Comparison of ENCODE assay signal across 18 cellular contexts in genomic region chr10:70094287-70094686, GRCh38. TPM values are rescaled to one million over a fixed set of nuclear protein-coding genes. Genes with fewer than 3 reads are reported as not detected.
A peak's percentile ranks its signal among the peaks of the same experiment; 100 is the strongest.
DNase-seq lines count a peak whose midpoint lies in the region; ATAC-seq, FAIRE-seq and TF ChIP-seq lines count a peak whose summit lies in the region.
"Had no signal": no experiment of that assay in that cellular context is flagged by ENCODE, and none has a peak within 500 bp of the region (broad histone marks: within the 10 kb centered on the region; RNA-seq: fewer than 3 reads in every experiment).

No MANE protein-coding gene starts in this region.

- H3K9me3 Mint-ChIP-seq in activated naive CD8-positive, alpha-beta T cell treated with anti-CD3 and anti-CD28 coated beads, Interleukin-2, amount 10 ng/mL, durations not matched to agents 7 days and 5 days: no peaks in the 10 kb centered on the region
- H3K9me3 Mint-ChIP-seq in activated naive CD8-positive, alpha-beta T cell treated with anti-CD3 and anti-CD28 coated beads for 36 hours: no peaks in the 10 kb centered on the region
- no peaks in the 10 kb centered on the region for H3K9me3 Mint-ChIP-seq in stimulated activated effector memory CD8-positive, alpha-beta T cell treated with anti-CD3 and anti-CD28 coated beads, Interleukin-12 subunit alpha, Interleukin-12 subunit beta, amount 100 ng/mL, for 72 hours
- H3K9me3 Mint-ChIP-seq: HFFc6 had no signal

- TF ChIP-seq EP300 in K562 (IDR thresholded peaks at IDR 0.05; ENCODE audit: low read length): no peak

- TF ChIP-seq POLR2A in IMR-90 (IDR thresholded peaks at IDR 0.05; ENCODE audit: low read depth, low read length): no peak
- TF ChIP-seq POLR2A in K562 (conservative IDR thresholded peaks at IDR 0.05): no peak

- H2AK5ac ChIP-seq in IMR-90 (ENCODE audit: low read depth, low read length): no peak overlapping the region

- no peak overlapping the region for H2AK9ac ChIP-seq in IMR-90 (replicated peaks; ENCODE audit: low read depth, low read length, poor library complexity)

- CTCF ChIA-PET in IMR-90 (lab: Yijun Ruan, JAX): no interaction called here
- CTCF ChIA-PET in K562 (lab: Yijun Ruan, JAX; ENCODE audit: low intra/inter-chr PET ratio): no interaction called here

- WGBS in IMR-90 (ENCODE audit: extremely low coverage in 2 of 2, insufficient read length in 1 of 2), 2 experiments: no CpG with 5 or more reads among the region's 2 CpGs
- WGBS in K562 (ENCODE audit: insufficient coverage, low coverage, missing lambda C conversion rate): 2% methylated on average over 2 of the region's 2 CpGs

- intact Hi-C loops in IMR-90 (cut with micrococcal nuclease): no loop called here
- intact Hi-C loops in K562 (cut with micrococcal nuclease): no loop called here
- intact Hi-C loops in posterior cingulate gyrus (cut with DNase I): no loop called here

- H3K9me3 ChIP-seq in IMR-90 (ENCODE audit: control insufficient read depth, insufficient read depth, low read length) (no peaks in the 10 kb centered on the region), K562 (replicated peaks; ENCODE audit: control insufficient read depth, insufficient read depth, low read depth, low read length) (no peaks in the 10 kb centered on the region)
- H3K9me3 ChIP-seq: BE2C, MG63 had no signal

- 0 out of 2 replicates have a peak, but pooled peaks cover 5% of the 10 kb centered on the region for H3K9me1 ChIP-seq in IMR-90 (ENCODE audit: insufficient read depth, low read length)
- H3K9me1 ChIP-seq in K562 (ENCODE audit: control insufficient read depth, insufficient read depth, low read length): no peaks in the 10 kb centered on the region

- DNase-seq in activated naive CD8-positive, alpha-beta T cell treated with anti-CD3 and anti-CD28 coated beads, Interleukin-2, amount 10 ng/mL, durations not matched to agents 7 days and 5 days: no peak
- no peak for DNase-seq in activated naive CD8-positive, alpha-beta T cell treated with anti-CD3 and anti-CD28 coated beads for 36 hours
- DNase-seq in IMR-90 (no peak), K562 (ENCODE audit: extremely low read depth in 1 of 4, low spot score in 3 of 4) (no peak), posterior cingulate gyrus (no peak), NCI-H2196 treated with DMSO at 0.1 percent for 48 hours (lab: John Stamatoyannopoulos, UW; ENCODE audit: unreplicated experiment) (no peak)
- no peak for DNase-seq in stimulated activated effector memory CD8-positive, alpha-beta T cell treated with anti-CD3 and anti-CD28 coated beads, Interleukin-12 subunit alpha, Interleukin-12 subunit beta, amount 100 ng/mL, for 72 hours (ENCODE audit: low spot score in 2 of 2)
- DNase-seq: BE2C, DMS153, EL, HFFc6, KG1, MG63, NCI-H1105 treated with DMSO at 0.1 percent for 48 hours, NCI-H187, NCI-H446 treated with DMSO at 0.1 percent for 48 hours, NCI-H82 had no signal

- no peaks in the 10 kb centered on the region for H3K27me3 Mint-ChIP-seq in activated naive CD8-positive, alpha-beta T cell treated with anti-CD3 and anti-CD28 coated beads, Interleukin-2, amount 10 ng/mL, durations not matched to agents 7 days and 5 days
- no peaks in the 10 kb centered on the region for H3K27me3 Mint-ChIP-seq in activated naive CD8-positive, alpha-beta T cell treated with anti-CD3 and anti-CD28 coated beads for 36 hours

- H3K27ac ChIP-seq in IMR-90 (ENCODE audit: insufficient read depth, low read length): no peak overlapping the region
- H3K27ac ChIP-seq in K562 (ENCODE audit: extremely low read depth, low read depth, low read length): no peak overlapping the region
- H3K27ac ChIP-seq: HL-60 had no signal

- no peaks in the 10 kb centered on the region for H3K79me2 ChIP-seq in K562 (ENCODE audit: control insufficient read depth, insufficient read depth, low read length)

- H2BK20ac ChIP-seq in IMR-90 (ENCODE audit: low read depth, low read length): no peak overlapping the region

- H4K20me1 ChIP-seq in IMR-90 (ENCODE audit: insufficient read depth, low read length) (no peaks in the 10 kb centered on the region), K562 (replicated peaks; ENCODE audit: control insufficient read depth, insufficient read depth, low read length) (0 out of 2 replicates have a peak, but pooled peaks cover 4% of the 10 kb centered on the region)

- no peak overlapping the region for H3K4me2 ChIP-seq in IMR-90 (ENCODE audit: low read depth, low read length)
- no peak overlapping the region for H3K4me2 ChIP-seq in K562 (ENCODE audit: insufficient read depth, low read length)

- TF ChIP-seq CTCF in IMR-90 (conservative IDR thresholded peaks at IDR 0.05; ENCODE audit: low read depth, low read length) (no peak), K562 (IDR thresholded peaks at IDR 0.05 in 2 of 3, conservative IDR thresholded peaks at IDR 0.05 in 1 of 3; ENCODE audit: insufficient read depth in 2 of 3, low read depth in 1 of 3, low read length in 3 of 3) (no peak)

- H3K4me3 ChIP-seq in IMR-90 (ENCODE audit: insufficient read depth, low read depth, low read length): no peak overlapping the region
- H3K4me3 ChIP-seq in K562: no peak overlapping the region
- H3K4me3 ChIP-seq: MG63 had no signal

- H3K4ac ChIP-seq in IMR-90 (ENCODE audit: low read depth, low read length): no peak overlapping the region

- no peak overlapping the region for H4K91ac ChIP-seq in IMR-90 (ENCODE audit: insufficient read depth, low read depth, low read length)

- no peak overlapping the region for H2BK120ac ChIP-seq in IMR-90 (ENCODE audit: low read depth, low read length)

- peaks cover 14% of the 10 kb centered on the region for H3K36me3 Mint-ChIP-seq in activated naive CD8-positive, alpha-beta T cell treated with anti-CD3 and anti-CD28 coated beads, Interleukin-2, amount 10 ng/mL, durations not matched to agents 7 days and 5 days
- H3K36me3 Mint-ChIP-seq in activated naive CD8-positive, alpha-beta T cell treated with anti-CD3 and anti-CD28 coated beads for 36 hours: peaks cover 6% of the 10 kb centered on the region
- H3K36me3 Mint-ChIP-seq in stimulated activated effector memory CD8-positive, alpha-beta T cell treated with anti-CD3 and anti-CD28 coated beads, Interleukin-12 subunit alpha, Interleukin-12 subunit beta, amount 100 ng/mL, for 72 hours: no peaks in the 10 kb centered on the region

- H3K36me3 ChIP-seq in IMR-90 (ENCODE audit: control insufficient read depth, insufficient read depth, low read length): peaks cover 34% of the 10 kb centered on the region
- H3K36me3 ChIP-seq in K562 (ENCODE audit: control insufficient read depth, insufficient read depth, low read length): no peaks in the 10 kb centered on the region
- H3K36me3 ChIP-seq: MG63 had no signal

- H3K4me1 ChIP-seq in IMR-90 (ENCODE audit: control insufficient read depth, insufficient read depth, low read length): no peaks in the 10 kb centered on the region
- peaks cover 0 to 5% of the 10 kb centered on the region in 2 experiments; a peak in 3 of 5 replicates for H3K4me1 ChIP-seq in K562 (replicated peaks in 1 of 2; ENCODE audit: control insufficient read depth in 2 of 2, insufficient read depth in 2 of 2, low read length in 2 of 2)
- H3K4me1 ChIP-seq: BE2C had no signal

- BruUV-seq in IMR-90 (replicated peaks; lab: Mats Ljungman, UMichigan) (no TSS peak), K562 (replicated peaks; lab: Mats Ljungman, UMichigan) (no TSS peak)

- no peak overlapping the region for H4K5ac ChIP-seq in IMR-90 (ENCODE audit: low read depth, low read length)

- no peak for ATAC-seq in activated naive CD8-positive, alpha-beta T cell treated with anti-CD3 and anti-CD28 coated beads, Interleukin-2, amount 10 ng/mL, durations not matched to agents 7 days and 5 days (ENCODE audit: low read depth)
- no peak for ATAC-seq in IMR-90 (ENCODE audit: low read depth)
- ATAC-seq in K562: no peak
- ATAC-seq in stimulated activated effector memory CD8-positive, alpha-beta T cell treated with anti-CD3 and anti-CD28 coated beads, Interleukin-12 subunit alpha, Interleukin-12 subunit beta, amount 100 ng/mL, for 72 hours: no peak

- no peak overlapping the region for H3K27ac Mint-ChIP-seq in activated naive CD8-positive, alpha-beta T cell treated with anti-CD3 and anti-CD28 coated beads, Interleukin-2, amount 10 ng/mL, durations not matched to agents 7 days and 5 days
- H3K27ac Mint-ChIP-seq in activated naive CD8-positive, alpha-beta T cell treated with anti-CD3 and anti-CD28 coated beads for 36 hours: no peak overlapping the region
- peak overlapping the region; percentile 14 for H3K27ac Mint-ChIP-seq in stimulated activated effector memory CD8-positive, alpha-beta T cell treated with anti-CD3 and anti-CD28 coated beads, Interleukin-12 subunit alpha, Interleukin-12 subunit beta, amount 100 ng/mL, for 72 hours
- H3K27ac Mint-ChIP-seq: HFFc6 had no signal

- H3K79me1 ChIP-seq in IMR-90 (ENCODE audit: low read depth in 1 of 2, low read length in 2 of 2): no peaks in the 10 kb centered on the region

- in situ Hi-C loops in IMR-90 (cut with MboI; ENCODE audit: low sequenced_read_pairs): no loop called here
- in situ Hi-C loops in K562 (cut with MboI): no loop called here

- H3K4me3 Mint-ChIP-seq in activated naive CD8-positive, alpha-beta T cell treated with anti-CD3 and anti-CD28 coated beads, Interleukin-2, amount 10 ng/mL, durations not matched to agents 7 days and 5 days: peak overlapping the region; percentile 91
- no peak overlapping the region for H3K4me3 Mint-ChIP-seq in activated naive CD8-positive, alpha-beta T cell treated with anti-CD3 and anti-CD28 coated beads for 36 hours
- no peak overlapping the region for H3K4me3 Mint-ChIP-seq in stimulated activated effector memory CD8-positive, alpha-beta T cell treated with anti-CD3 and anti-CD28 coated beads, Interleukin-12 subunit alpha, Interleukin-12 subunit beta, amount 100 ng/mL, for 72 hours
- H3K4me3 Mint-ChIP-seq: HFFc6 had no signal

- POLR2A ChIA-PET in activated naive CD8-positive, alpha-beta T cell treated with anti-CD3 and anti-CD28 coated beads, Interleukin-2, amount 10 ng/mL, durations not matched to agents 7 days and 5 days (lab: Charles Lee): interaction anchor here (0.9 to 3.8 kb wide), 4 partner anchors 51 to 103 kb away, joined by 3 to 45 read pairs (median 18); partner anchors contain the start of genes SAR1A and TYSND1
- POLR2A ChIA-PET in IMR-90 (lab: Charles Lee; ENCODE audit: unreplicated experiment) (no interaction called here), K562 (lab: Yijun Ruan, JAX) (interaction anchor here (1.0 to 2.2 kb wide), 5 partner anchors 9 to 106 kb away, joined by 3 to 6 read pairs (median 4); no protein-coding TSS in a partner anchor)

- H3K14ac ChIP-seq in IMR-90 (replicated peaks; ENCODE audit: low read depth, low read length): 0 out of 2 replicates have a peak overlapping the region, but pooled peaks have one; percentile 22

- H2BK5ac ChIP-seq in IMR-90 (ENCODE audit: low read depth, low read length, poor library complexity, severe bottlenecking): no peak overlapping the region

- FAIRE-seq in K562 (lab: Jason Lieb, UNC): no peak

- H4K8ac ChIP-seq in IMR-90 (ENCODE audit: low read depth in 2 of 2, low read length in 2 of 2): no peak overlapping the region

- no peak overlapping the region for H3K18ac ChIP-seq in IMR-90 (ENCODE audit: low read depth, low read length)

- no peak overlapping the region for H2BK15ac ChIP-seq in IMR-90 (ENCODE audit: low read depth, low read length)

- H3K27me3 ChIP-seq in IMR-90 (ENCODE audit: control insufficient read depth, insufficient read depth, low read length) (no peaks in the 10 kb centered on the region), K562 (ENCODE audit: control insufficient read depth in 2 of 2, insufficient read depth in 2 of 2, low read length in 2 of 2) (peaks cover 45 to 49% of the 10 kb centered on the region in 2 experiments)
- H3K27me3 ChIP-seq: BE2C, MG63 had no signal

- H2AFZ ChIP-seq in IMR-90 (replicated peaks; ENCODE audit: low read length, poor library complexity) (no peak overlapping the region), K562 (ENCODE audit: low read depth, low read length) (no peak overlapping the region)

- H3K23ac ChIP-seq in IMR-90 (ENCODE audit: low read depth, low read length): no peak overlapping the region

- H3K56ac ChIP-seq in IMR-90 (ENCODE audit: extremely low read depth, insufficient read depth, low read length): no peak overlapping the region

- no peak for TF ChIP-seq RAD21 in IMR-90 (IDR thresholded peaks at IDR 0.05; ENCODE audit: low read length)
- TF ChIP-seq RAD21 in K562 (CRISPR knock-in tag; conservative IDR thresholded peaks at IDR 0.05 in 1 of 2, IDR thresholded peaks at IDR 0.05 in 1 of 2): no peak

- H3K4me1 Mint-ChIP-seq in activated naive CD8-positive, alpha-beta T cell treated with anti-CD3 and anti-CD28 coated beads, Interleukin-2, amount 10 ng/mL, durations not matched to agents 7 days and 5 days: peaks cover 37% of the 10 kb centered on the region
- H3K4me1 Mint-ChIP-seq in activated naive CD8-positive, alpha-beta T cell treated with anti-CD3 and anti-CD28 coated beads for 36 hours: peaks cover 45% of the 10 kb centered on the region
- H3K4me1 Mint-ChIP-seq in stimulated activated effector memory CD8-positive, alpha-beta T cell treated with anti-CD3 and anti-CD28 coated beads, Interleukin-12 subunit alpha, Interleukin-12 subunit beta, amount 100 ng/mL, for 72 hours: peaks cover 34% of the 10 kb centered on the region

- H3K9ac ChIP-seq in IMR-90 (ENCODE audit: low read depth, low read length) (no peak overlapping the region), K562 (ENCODE audit: insufficient read depth in 1 of 2, low read depth in 2 of 2, low read length in 2 of 2) (no peak overlapping the region)

- dilution Hi-C loops in IMR-90 (cut with HindIII; ENCODE audit: low sequenced_read_pairs, unreplicated experiment): no loop called here

RNA-seq across cellular contexts. Expression of gene AIFM2, which starts 38.3 kb away (rescaled TPM):
- 1 to 10 TPM; 7.3 to 7.9 TPM for total RNA-seq in activated naive CD8-positive, alpha-beta T cell treated with anti-CD3 and anti-CD28 coated beads, Interleukin-2, amount 10 ng/mL, durations not matched to agents 7 days and 5 days
- 10 to 100 TPM in 1 of 2 experiments, 1 to 10 TPM in 1; 9.6 to 10.4 TPM for total RNA-seq in activated naive CD8-positive, alpha-beta T cell treated with anti-CD3 and anti-CD28 coated beads for 36 hours
- total RNA-seq in IMR-90 (2012; rRNA removed) (1.7 and 2.0 TPM in 2 replicates), K562 (2014; rRNA removed) (9.2 and 10.5 TPM in 2 replicates), K562 (2014; rRNA removed; fragmentation: Illumina TruSeq; extraction: Trizol) (3.9 and 5.3 TPM in 2 replicates), K562 (2015; rRNA removed; fragmentation: Illumina TruSeq; extraction: Trizol) (7.6 and 7.8 TPM in 2 replicates), K562 (2021) (11.4 and 13.1 TPM in 2 replicates)
- polyA plus RNA-seq in IMR-90 (2012; rRNA removed) (4.5 and 4.6 TPM in 2 replicates), K562 (2011; rRNA removed) (8.0 and 9.9 TPM in 2 replicates), K562 (2014; fragmentation: Illumina TruSeq; extraction: Trizol) (9.3 and 12.1 TPM in 2 replicates), K562 (2014; fragmentation: Nextera tagmentation; extraction: Ambion mirVana) (1 to 10 TPM; 2.7 to 4.9 TPM), K562 (2014; rRNA removed) (13.9 and 14.1 TPM in 2 replicates)
- polyA plus RNA-seq in IMR-90 (2012; cell fraction: cytosol; rRNA removed): 3.6 and 5.9 TPM in 2 replicates
- polyA plus RNA-seq in IMR-90 (2012; cell fraction: nucleus; rRNA removed; ENCODE audit: low replicate concordance): 6.3 and 6.9 TPM in 2 replicates
- 7.2 and 14.4 TPM in 2 replicates for total RNA-seq in K562 (2011; cell fraction: chromatin; rRNA removed; ENCODE audit: low replicate concordance)
- 8.3 and 9.7 TPM in 2 replicates for total RNA-seq in K562 (2011; cell fraction: nucleolus; rRNA removed)
- total RNA-seq in K562 (2011; cell fraction: nucleoplasm; rRNA removed): 8.2 and 9.4 TPM in 2 replicates
- 9.2 and 13.0 TPM in 2 replicates for polyA plus RNA-seq in K562 (2011; cell fraction: cytosol; rRNA removed)
- 7.5 and 12.1 TPM in 2 replicates for polyA plus RNA-seq in K562 (2011; cell fraction: nucleus; rRNA removed)
- 11.0 and 11.6 TPM in 2 replicates for polyA plus RNA-seq in K562 (2012)
- polyA minus RNA-seq in K562 (2011; rRNA and poly(A)+ RNA removed): 3.8 and 7.3 TPM in 2 replicates
- polyA minus RNA-seq in K562 (2011; cell fraction: cytosol; rRNA and poly(A)+ RNA removed): 6.6 and 7.1 TPM in 2 replicates
- 2.7 and 3.1 TPM in 2 replicates for polyA minus RNA-seq in K562 (2011; cell fraction: nucleus; rRNA and poly(A)+ RNA removed)

RNA-seq across cellular contexts. Expression of gene MACROH2A2, which starts 41.6 kb away (rescaled TPM):
- total RNA-seq in activated naive CD8-positive, alpha-beta T cell treated with anti-CD3 and anti-CD28 coated beads, Interleukin-2, amount 10 ng/mL, durations not matched to agents 7 days and 5 days: 1 to 10 TPM; 9.3 to 9.6 TPM
- total RNA-seq in activated naive CD8-positive, alpha-beta T cell treated with anti-CD3 and anti-CD28 coated beads for 36 hours: 1 to 10 TPM; 3.9 to 4.8 TPM
- total RNA-seq in IMR-90 (2012; rRNA removed) (16.7 and 17.4 TPM in 2 replicates), K562 (2014; rRNA removed) (not detected in 2 replicates), K562 (2014; rRNA removed; fragmentation: Illumina TruSeq; extraction: Trizol) (not detected in 2 replicates), K562 (2015; rRNA removed; fragmentation: Illumina TruSeq; extraction: Trizol) (not detected in 2 replicates), K562 (2021) (not detected in 2 replicates)
- polyA plus RNA-seq in IMR-90 (2012; rRNA removed) (14.5 and 16.1 TPM in 2 replicates), K562 (2011; rRNA removed) (not detected in 2 replicates), K562 (2014; fragmentation: Illumina TruSeq; extraction: Trizol) (not detected in 2 replicates), K562 (2014; fragmentation: Nextera tagmentation; extraction: Ambion mirVana) (under 1 TPM in 1 of 2 experiments, not detected in 1; 0.07 TPM), K562 (2014; rRNA removed) (0.13 TPM in 1 of 2 replicates, not detected in the other)
- polyA plus RNA-seq in IMR-90 (2012; cell fraction: cytosol; rRNA removed): 11.7 and 11.8 TPM in 2 replicates
- 6.0 and 7.7 TPM in 2 replicates for polyA plus RNA-seq in IMR-90 (2012; cell fraction: nucleus; rRNA removed; ENCODE audit: low replicate concordance)
- total RNA-seq in K562 (2011; cell fraction: chromatin; rRNA removed; ENCODE audit: low replicate concordance): not detected in 2 replicates
- not detected in 2 replicates for total RNA-seq in K562 (2011; cell fraction: nucleolus; rRNA removed)
- total RNA-seq in K562 (2011; cell fraction: nucleoplasm; rRNA removed): not detected in 2 replicates
- not detected in 2 replicates for polyA plus RNA-seq in K562 (2011; cell fraction: cytosol; rRNA removed)
- not detected in 2 replicates for polyA plus RNA-seq in K562 (2011; cell fraction: nucleus; rRNA removed)
- 0.05 and 0.14 TPM in 2 replicates for polyA plus RNA-seq in K562 (2012)
- not detected in 2 replicates for polyA minus RNA-seq in K562 (2011; rRNA and poly(A)+ RNA removed)
- polyA minus RNA-seq in K562 (2011; cell fraction: cytosol; rRNA and poly(A)+ RNA removed): not detected in 2 replicates
- polyA minus RNA-seq in K562 (2011; cell fraction: nucleus; rRNA and poly(A)+ RNA removed): not detected in 2 replicates

RNA-seq across cellular contexts. Expression of gene TYSND1, which starts 52.2 kb away (rescaled TPM):
- 10 to 100 TPM; 18.4 to 19.0 TPM for total RNA-seq in activated naive CD8-positive, alpha-beta T cell treated with anti-CD3 and anti-CD28 coated beads, Interleukin-2, amount 10 ng/mL, durations not matched to agents 7 days and 5 days
- total RNA-seq in activated naive CD8-positive, alpha-beta T cell treated with anti-CD3 and anti-CD28 coated beads for 36 hours: 10 to 100 TPM; 15.8 to 15.9 TPM
- total RNA-seq in IMR-90 (2012; rRNA removed) (2.8 and 2.9 TPM in 2 replicates), K562 (2014; rRNA removed) (0.91 and 1.8 TPM in 2 replicates), K562 (2014; rRNA removed; fragmentation: Illumina TruSeq; extraction: Trizol) (0.41 and 1.4 TPM in 2 replicates), K562 (2015; rRNA removed; fragmentation: Illumina TruSeq; extraction: Trizol) (1.4 and 1.6 TPM in 2 replicates), K562 (2021) (1.7 and 1.9 TPM in 2 replicates)
- polyA plus RNA-seq in IMR-90 (2012; rRNA removed) (4.1 and 4.6 TPM in 2 replicates), K562 (2011; rRNA removed) (1.3 and 2.0 TPM in 2 replicates), K562 (2014; fragmentation: Illumina TruSeq; extraction: Trizol) (1.3 TPM in 2 replicates), K562 (2014; fragmentation: Nextera tagmentation; extraction: Ambion mirVana) (under 1 TPM; 0.60 to 0.65 TPM), K562 (2014; rRNA removed) (1.3 and 2.0 TPM in 2 replicates)
- 4.0 and 5.5 TPM in 2 replicates for polyA plus RNA-seq in IMR-90 (2012; cell fraction: cytosol; rRNA removed)
- polyA plus RNA-seq in IMR-90 (2012; cell fraction: nucleus; rRNA removed; ENCODE audit: low replicate concordance): 12.4 and 20.6 TPM in 2 replicates
- total RNA-seq in K562 (2011; cell fraction: chromatin; rRNA removed; ENCODE audit: low replicate concordance): 7.2 and 8.1 TPM in 2 replicates
- 4.7 and 5.0 TPM in 2 replicates for total RNA-seq in K562 (2011; cell fraction: nucleolus; rRNA removed)
- total RNA-seq in K562 (2011; cell fraction: nucleoplasm; rRNA removed): 5.2 and 7.2 TPM in 2 replicates
- 2.1 and 2.3 TPM in 2 replicates for polyA plus RNA-seq in K562 (2011; cell fraction: cytosol; rRNA removed)
- 3.5 and 3.6 TPM in 2 replicates for polyA plus RNA-seq in K562 (2011; cell fraction: nucleus; rRNA removed)
- polyA plus RNA-seq in K562 (2012): 0.98 and 2.0 TPM in 2 replicates
- 1.5 and 2.1 TPM in 2 replicates for polyA minus RNA-seq in K562 (2011; rRNA and poly(A)+ RNA removed)
- 0.48 and 0.73 TPM in 2 replicates for polyA minus RNA-seq in K562 (2011; cell fraction: cytosol; rRNA and poly(A)+ RNA removed)
- 2.6 and 3.1 TPM in 2 replicates for polyA minus RNA-seq in K562 (2011; cell fraction: nucleus; rRNA and poly(A)+ RNA removed)

Comparison
In these comparisons a context has a peak if more than half of its experiments do, and no peak if none do; other contexts are left out.
1. RNA of gene MACROH2A2, which starts 41.6 kb away (total RNA-seq): 16.7 to 17.4 TPM in IMR-90, 9.3 to 9.6 TPM in activated naive CD8-positive, alpha-beta T cell treated with anti-CD3 and anti-CD28 coated beads, Interleukin-2, amount 10 ng/mL, durations not matched to agents 7 days and 5 days and 3.9 to 4.8 TPM in activated naive CD8-positive, alpha-beta T cell treated with anti-CD3 and anti-CD28 coated beads for 36 hours; not detected in K562; every median in the first group is over 4 times any median in the second.